ENCODE assay signal across 2 cellular contexts in genomic region chr17:2457913-2458312, GRCh38.
A peak's percentile ranks its signal among the peaks of the same experiment; 100 is the strongest.
TF ChIP-seq lines count a peak whose summit lies in the region.

No MANE protein-coding gene starts in this region.

TF ChIP-seq in HEK293, 187 proteins besides CTCF, POLR2A, EP300 and RAD21:
- no peak for TF ChIP-seq ZIC2 (tag by site-specific recombination; IDR thresholded peaks at IDR 0.05)
- TF ChIP-seq ZNF121 (tag by site-specific recombination; IDR thresholded peaks at IDR 0.05) = peak; percentile 93

TF ChIP-seq in K562, 482 proteins besides CTCF, POLR2A, EP300 and RAD21:
- TF ChIP-seq ZSCAN29 (IDR thresholded peaks at IDR 0.05) (no peak), ZNF121 (CRISPR knock-in tag; conservative IDR thresholded peaks at IDR 0.05) (peak; percentile 24; the same call in 1 of the 2 replicates), ZNF263 (CRISPR knock-in tag; IDR thresholded peaks at IDR 0.05; ENCODE audit: borderline replicate concordance) (no peak)
